In the genomic region with DNA sequence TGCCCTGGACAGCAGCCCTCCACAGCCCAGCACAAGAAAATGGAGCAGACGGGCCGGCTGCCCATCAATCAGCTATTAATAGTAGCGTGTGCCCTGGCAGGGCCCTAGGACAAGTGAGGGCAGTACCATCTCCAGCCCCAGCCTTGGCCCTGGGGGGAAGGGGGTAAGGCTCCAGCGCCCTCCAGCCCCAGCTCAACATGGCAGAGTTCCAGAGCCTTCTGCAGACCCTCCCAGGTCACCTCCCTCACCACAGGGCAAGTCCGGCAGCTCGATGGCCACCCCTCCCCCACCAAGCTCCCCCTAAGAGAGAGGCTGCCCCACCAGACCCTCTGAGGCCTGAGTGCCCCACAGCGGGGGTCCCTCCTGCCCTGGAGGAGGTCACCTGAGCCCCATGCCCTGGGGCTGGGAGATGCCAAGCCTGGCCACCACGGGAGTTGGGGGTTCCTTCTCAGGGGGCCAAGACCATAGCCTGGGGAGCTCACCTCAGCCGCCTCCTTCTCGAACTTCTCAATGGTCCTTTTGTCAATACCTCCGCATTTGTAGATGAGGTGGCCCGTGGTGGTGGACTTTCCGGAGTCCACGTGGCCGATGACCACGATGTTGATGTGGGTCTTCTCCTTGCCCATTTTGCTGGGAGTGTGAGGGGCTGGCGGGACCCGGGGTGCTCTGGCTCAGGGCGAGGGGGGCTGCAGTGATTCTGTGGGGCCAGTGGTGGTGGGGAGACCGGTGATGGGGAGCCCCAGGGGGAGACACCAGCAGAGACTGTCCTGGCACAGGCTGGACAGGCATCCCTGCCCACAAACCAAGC, we compare ENCODE assay signal across 15 cellular contexts. TPM values are rescaled to one million over a fixed set of nuclear protein-coding genes. Genes with fewer than 3 reads are reported as not detected.
DNase-seq lines count a peak whose midpoint lies in the region; ATAC-seq and TF ChIP-seq lines count a peak whose summit lies in the region.
"Had no signal": no experiment of that assay in that cellular context is flagged by ENCODE, and none has a peak within 500 bp of the region (broad histone marks: within the 10 kb centered on the region; RNA-seq: fewer than 3 reads in every experiment).

No MANE protein-coding gene starts in this region.

- ATAC-seq in GM18868 (IDR thresholded peaks at IDR 0.05; ENCODE audit: unreplicated experiment): no peak
- ATAC-seq in GM18870 (IDR thresholded peaks at IDR 0.05; ENCODE audit: unreplicated experiment): no peak

- H4K8ac ChIP-seq in neuronal stem cell (ENCODE audit: low read depth, low read length): no peak overlapping the region

- no peak overlapping the region for H2AFZ ChIP-seq in neuronal stem cell (ENCODE audit: low read length)
- H2AFZ ChIP-seq in GM23248: no peak overlapping the region

- H2BK5ac ChIP-seq in neuronal stem cell (ENCODE audit: low read length): peak overlapping the region; percentile 94

- POLR2A ChIA-PET in CD4-positive, alpha-beta memory T cell (lab: Charles Lee; ENCODE audit: partially characterized antibody): interaction anchor here (1.0 to 2.6 kb wide), 6 partner anchors 9 to 367 kb away, joined by 3 to 27 read pairs (median 4); a partner anchor contains a TSS

- peak overlapping the region; percentile 73 for H2BK12ac ChIP-seq in neuronal stem cell (ENCODE audit: low read length)

- intact Hi-C loops in CD4-positive, alpha-beta memory T cell (cut with micrococcal nuclease): loop anchor here (2.0 to 5.0 kb wide), 2 partner anchors 299 to 700 kb away; a partner anchor contains a TSS

- no peaks in the 10 kb centered on the region for H3K36me3 Mint-ChIP-seq in CD4-positive, alpha-beta memory T cell
- H3K36me3 Mint-ChIP-seq in glutamatergic neuron (ENCODE audit: unreplicated experiment): peaks cover 5% of the 10 kb centered on the region
- H3K36me3 Mint-ChIP-seq: CD4-positive, CD25-positive, alpha-beta regulatory T cell had no signal

- H2BK120ac ChIP-seq in neuronal stem cell (ENCODE audit: low read depth, low read length): no peak overlapping the region

- CTCF ChIA-PET in CD4-positive, alpha-beta memory T cell (lab: Charles Lee; ENCODE audit: partially characterized antibody): interaction anchor here (0.5 to 2.3 kb wide), 13 partner anchors 8 to 574 kb away, joined by 3 to 21 read pairs (median 4); a partner anchor contains a TSS

- no peak for TF ChIP-seq CTCF in glutamatergic neuron (IDR thresholded peaks at IDR 0.05; ENCODE audit: partially characterized antibody, unreplicated experiment)

- H3K27ac ChIP-seq in CD4-positive, alpha-beta memory T cell (ENCODE audit: low read depth, low read length): no peak overlapping the region
- H3K27ac ChIP-seq in neuronal stem cell (replicated peaks; ENCODE audit: low read length) (no peak overlapping the region), GM23248 (no peak overlapping the region)

- no peak overlapping the region for H3K18ac ChIP-seq in neuronal stem cell (ENCODE audit: low read length)

- H3K4me2 ChIP-seq in neuronal stem cell (ENCODE audit: insufficient read depth, low read length, poor library complexity, severe bottlenecking) (no peak overlapping the region), GM23248 (ENCODE audit: unreplicated experiment) (no peak overlapping the region)

- peaks cover 18% of the 10 kb centered on the region for H3K4me1 ChIP-seq in CD4-positive, alpha-beta memory T cell (ENCODE audit: insufficient read depth, low read length)
- H3K4me1 ChIP-seq in NT2/D1 (ENCODE audit: insufficient read depth, insufficient read length) (peaks cover 34% of the 10 kb centered on the region), neuronal stem cell (ENCODE audit: control insufficient read depth in 2 of 2, insufficient read depth in 1 of 2, low read depth in 1 of 2, low read length in 2 of 2) (peaks cover 6 to 10% of the 10 kb centered on the region in 2 donors), GM23248 (ENCODE audit: insufficient read depth) (no peaks in the 10 kb centered on the region)

- H3K4me1 Mint-ChIP-seq in CD4-positive, alpha-beta memory T cell: peaks cover 1 to 8% (median 3%) of the 10 kb centered on the region in 4 donors
- peaks cover 2% of the 10 kb centered on the region for H3K4me1 Mint-ChIP-seq in glutamatergic neuron (ENCODE audit: low read depth, unreplicated experiment)

- H3K9me3 Mint-ChIP-seq in CD4-positive, alpha-beta memory T cell: peaks cover 0 to 2% (median 0%) of the 10 kb centered on the region in 8 donors
- H3K9me3 Mint-ChIP-seq in glutamatergic neuron (ENCODE audit: unreplicated experiment): peaks cover 3% of the 10 kb centered on the region
- H3K9me3 Mint-ChIP-seq: activated CD4-positive, alpha-beta T cell treated with anti-CD3 and anti-CD28 coated beads, Interleukin-2, amount 10 ng/mL, durations not matched to agents 7 days and 5 days; CD4-positive, CD25-positive, alpha-beta regulatory T cell had no signal

- no peaks in the 10 kb centered on the region for H3F3A ChIP-seq in GM23248 (ENCODE audit: insufficient read depth)

- peak overlapping the region; percentile 65 for H3K23ac ChIP-seq in neuronal stem cell (ENCODE audit: low read depth, low read length, poor library complexity)

- peaks cover 12% of the 10 kb centered on the region for H3K27me3 ChIP-seq in CD4-positive, alpha-beta memory T cell (ENCODE audit: insufficient read depth, low read length)
- H3K27me3 ChIP-seq in NT2/D1 (ENCODE audit: insufficient read depth, insufficient read length) (peaks cover 19% of the 10 kb centered on the region), neuronal stem cell (ENCODE audit: control insufficient read depth in 3 of 3, insufficient read depth in 3 of 3, low read depth in 1 of 3, low read length in 3 of 3) (peaks cover 24 to 49% (median 42%) of the 10 kb centered on the region in 3 experiments), GM23248 (replicated peaks; ENCODE audit: insufficient read depth) (peaks cover 15% of the 10 kb centered on the region; the same call in 1 of the 2 replicates)

- peak overlapping the region in 1 of 7 donors; percentile 52 for H3K27ac Mint-ChIP-seq in CD4-positive, alpha-beta memory T cell
- no peak overlapping the region for H3K27ac Mint-ChIP-seq in glutamatergic neuron (ENCODE audit: unreplicated experiment)
- H3K27ac Mint-ChIP-seq: activated CD4-positive, alpha-beta T cell treated with anti-CD3 and anti-CD28 coated beads, Interleukin-2, amount 10 ng/mL, durations not matched to agents 7 days and 5 days had no signal

- H3K9ac ChIP-seq in NT2/D1 (ENCODE audit: insufficient read length, low read depth): peak overlapping the region; percentile 76
- no peak overlapping the region for H3K9ac ChIP-seq in neuronal stem cell (ENCODE audit: low read depth, low read length, poor library complexity)
- H3K9ac ChIP-seq in GM23248: no peak overlapping the region

- H3K9me2 ChIP-seq in GM23248 (ENCODE audit: insufficient read depth): no peaks in the 10 kb centered on the region

- H3K79me2 ChIP-seq in GM23248 (ENCODE audit: insufficient read depth): no peaks in the 10 kb centered on the region

- in situ Hi-C loops in GM23248 (cut with MboI): no loop called here

- no peak overlapping the region for H3K4me3 ChIP-seq in CD4-positive, alpha-beta memory T cell (ENCODE audit: low read length in 2 of 2)
- H3K4me3 ChIP-seq in NT2/D1 (ENCODE audit: insufficient read length, low read depth) (peak overlapping the region; percentile 72), neuronal stem cell (ENCODE audit: low read length in 2 of 2) (no peak overlapping the region), GM23248 (no peak overlapping the region)

- no peak for DNase-seq in CD4-positive, alpha-beta memory T cell
- DNase-seq in NT2/D1 (ENCODE audit: low read depth, low spot score) (no peak), glutamatergic neuron (peak; percentile 27), neuronal stem cell (ENCODE audit: low spot score) (no peak), GM23248 (no peak), HUDEP-2 (lab: John Stamatoyannopoulos, UW; ENCODE audit: unreplicated experiment in 76 of 76) (no peak)
- DNase-seq: activated CD4-positive, alpha-beta T cell treated with anti-CD3 and anti-CD28 coated beads, Interleukin-2, amount 10 ng/mL, durations not matched to agents 7 days and 5 days; activated effector memory CD4-positive, alpha-beta T cell treated with Interleukin-2 at 50 U/mL for 16 hours; CD4-positive, CD25-positive, alpha-beta regulatory T cell; central memory CD4-positive, alpha-beta T cell had no signal

- peaks cover 6 to 7% of the 10 kb centered on the region in 2 donors for H3K27me3 Mint-ChIP-seq in CD4-positive, alpha-beta memory T cell
- peaks cover 4% of the 10 kb centered on the region for H3K27me3 Mint-ChIP-seq in glutamatergic neuron (ENCODE audit: unreplicated experiment)

- peak overlapping the region; percentile 63 for H2AK5ac ChIP-seq in neuronal stem cell (ENCODE audit: low read depth, low read length)

- WGBS in neuronal stem cell (ENCODE audit: extremely low coverage in 2 of 2, insufficient read length in 2 of 2, insufficient replicate concordance in 1 of 2), 2 donors: no CpG with 5 or more reads among the region's 20 CpGs
- 48 to 49% methylated on average over 16 to 20 of the region's 20 CpGs for WGBS in GM23248 (ENCODE audit: low coverage in 1 of 2, low lambda C conversion rate in 2 of 2, missing lambda C conversion rate in 2 of 2), 2 experiments

- H3K14ac ChIP-seq in neuronal stem cell (ENCODE audit: low read length): no peak overlapping the region

- peak overlapping the region; percentile 66 for H3K4ac ChIP-seq in neuronal stem cell (ENCODE audit: low read length)

- H4K20me1 ChIP-seq in GM23248 (ENCODE audit: insufficient read depth): no peaks in the 10 kb centered on the region

- H4K91ac ChIP-seq in neuronal stem cell (ENCODE audit: low read depth, low read length, poor library complexity): no peak overlapping the region

- no peaks in the 10 kb centered on the region for H3K36me3 ChIP-seq in CD4-positive, alpha-beta memory T cell (ENCODE audit: insufficient read depth, low read length)
- H3K36me3 ChIP-seq in NT2/D1 (ENCODE audit: insufficient read depth, insufficient read length, low read length): peaks cover 43% of the 10 kb centered on the region
- no peaks in the 10 kb centered on the region for H3K36me3 ChIP-seq in neuronal stem cell (replicated peaks in 1 of 2; ENCODE audit: control insufficient read depth in 2 of 2, insufficient read depth in 2 of 2, low read length in 2 of 2)
- H3K36me3 ChIP-seq in GM23248 (ENCODE audit: low read depth): no peaks in the 10 kb centered on the region

- peak overlapping the region; percentile 75 for H2BK15ac ChIP-seq in neuronal stem cell (ENCODE audit: low read length)

- no peaks in the 10 kb centered on the region for H3K79me1 ChIP-seq in neuronal stem cell (ENCODE audit: low read depth, low read length)

- no peaks in the 10 kb centered on the region for H3K9me3 ChIP-seq in CD4-positive, alpha-beta memory T cell (ENCODE audit: control insufficient read depth in 1 of 2, low read length in 2 of 2)
- H3K9me3 ChIP-seq in NT2/D1 (ENCODE audit: insufficient read depth, low read length): no peaks in the 10 kb centered on the region
- H3K9me3 ChIP-seq in neuronal stem cell (replicated peaks in 1 of 2; ENCODE audit: control insufficient read depth in 2 of 2, insufficient read depth in 1 of 2, low read depth in 1 of 2, low read length in 2 of 2): peaks cover 0 to 2% of the 10 kb centered on the region in 2 donors
- no peaks in the 10 kb centered on the region for H3K9me3 ChIP-seq in GM23248 (ENCODE audit: low read depth)

- H3K4me3 Mint-ChIP-seq in CD4-positive, alpha-beta memory T cell: peak overlapping the region in 6 of 8 donors; percentile 26 to 71 (median 48)
- no peak overlapping the region for H3K4me3 Mint-ChIP-seq in glutamatergic neuron (ENCODE audit: unreplicated experiment)
- H3K4me3 Mint-ChIP-seq: activated CD4-positive, alpha-beta T cell treated with anti-CD3 and anti-CD28 coated beads, Interleukin-2, amount 10 ng/mL, durations not matched to agents 7 days and 5 days had no signal

RNA-seq across cellular contexts. Expression of a gene that starts 1.5 kb away (rescaled TPM):
- total RNA-seq in CD4-positive, alpha-beta memory T cell: under 1 TPM; 0.36 to 0.81 TPM
- not detected for polyA plus RNA-seq in CD4-positive, alpha-beta memory T cell
- 55.3 TPM for total RNA-seq in glutamatergic neuron (ENCODE audit: unreplicated experiment)
- polyA plus RNA-seq in neuronal stem cell (2013, experiment 1 of 2): 0.57 TPM
- polyA plus RNA-seq in neuronal stem cell (2013, experiment 2 of 2): 0.96 TPM
- 0.43 TPM in 1 of 2 replicates, not detected in the other for total RNA-seq in GM23248 (2014; rRNA removed; shearing (Covaris generic))
- polyA plus RNA-seq in GM23248 (2016; fragmentation: Nextera tagmentation; extraction: Ambion mirVana): not detected in 2 replicates

RNA-seq across cellular contexts. Expression of a gene that starts 23.2 kb away (rescaled TPM):
- 100 to 1,000 TPM; 208 to 229 TPM for total RNA-seq in CD4-positive, alpha-beta memory T cell
- 100 to 1,000 TPM in 1 of 2 donors, 10 to 100 TPM in 1; 29.4 to 152 TPM for polyA plus RNA-seq in CD4-positive, alpha-beta memory T cell
- 293 TPM for total RNA-seq in glutamatergic neuron (ENCODE audit: unreplicated experiment)
- 310 TPM for polyA plus RNA-seq in neuronal stem cell (2013, experiment 1 of 2)
- 296 TPM for polyA plus RNA-seq in neuronal stem cell (2013, experiment 2 of 2)
- total RNA-seq in GM23248 (2014; rRNA removed; shearing (Covaris generic)): 132 and 236 TPM in 2 replicates
- polyA plus RNA-seq in GM23248 (2016; fragmentation: Nextera tagmentation; extraction: Ambion mirVana): 170 and 171 TPM in 2 replicates

RNA-seq across cellular contexts. Expression of a gene that starts 24.9 kb away (rescaled TPM):
- not detected for total RNA-seq in CD4-positive, alpha-beta memory T cell
- not detected for polyA plus RNA-seq in CD4-positive, alpha-beta memory T cell
- 354 TPM for total RNA-seq in glutamatergic neuron (ENCODE audit: unreplicated experiment)
- polyA plus RNA-seq in neuronal stem cell (2013, experiment 1 of 2): 79.3 TPM
- 73.4 TPM for polyA plus RNA-seq in neuronal stem cell (2013, experiment 2 of 2)
- total RNA-seq in GM23248 (2014; rRNA removed; shearing (Covaris generic)): not detected in 2 replicates
- polyA plus RNA-seq in GM23248 (2016; fragmentation: Nextera tagmentation; extraction: Ambion mirVana): 0.38 TPM in 1 of 2 replicates, not detected in the other
- total RNA-seq: fibroblast of lung; MCF 10A; T-helper 1 cell treated with Interleukin-12 subunit alpha and Interleukin-12 subunit beta and Interleukin-4 antibody, amounts not matched to agents 30 ng/mL and 1 ng/mL, for 36 hours had no signal
- polyA plus RNA-seq: fibroblast of lung had no signal

RNA-seq across cellular contexts. Expression of a gene that starts 39.8 kb away (rescaled TPM):
- total RNA-seq in CD4-positive, alpha-beta memory T cell: not detected
- polyA plus RNA-seq in CD4-positive, alpha-beta memory T cell: under 1 TPM; 0.31 to 0.59 TPM
- total RNA-seq in glutamatergic neuron (ENCODE audit: unreplicated experiment): 0.17 TPM
- not detected for polyA plus RNA-seq in neuronal stem cell (2013, experiment 1 of 2)
- not detected for polyA plus RNA-seq in neuronal stem cell (2013, experiment 2 of 2)
- 0.13 TPM in 1 of 2 replicates, not detected in the other for total RNA-seq in GM23248 (2014; rRNA removed; shearing (Covaris generic))
- 0.06 TPM in 1 of 2 replicates, not detected in the other for polyA plus RNA-seq in GM23248 (2016; fragmentation: Nextera tagmentation; extraction: Ambion mirVana)
- polyA plus RNA-seq: fibroblast of lung had no signal

RNA-seq across cellular contexts. Expression of a gene that starts 50.2 kb away (rescaled TPM):
- total RNA-seq in CD4-positive, alpha-beta memory T cell: not detected
- not detected for polyA plus RNA-seq in CD4-positive, alpha-beta memory T cell
- total RNA-seq in glutamatergic neuron (ENCODE audit: unreplicated experiment): not detected
- not detected for polyA plus RNA-seq in neuronal stem cell (2013, experiment 1 of 2)
- not detected for polyA plus RNA-seq in neuronal stem cell (2013, experiment 2 of 2)
- total RNA-seq in GM23248 (2014; rRNA removed; shearing (Covaris generic)): not detected in 2 replicates
- polyA plus RNA-seq in GM23248 (2016; fragmentation: Nextera tagmentation; extraction: Ambion mirVana): not detected in 2 replicates
- total RNA-seq: activated CD4-positive, alpha-beta T cell treated with anti-CD3 and anti-CD28 coated beads, Interleukin-2, amount 10 ng/mL, durations not matched to agents 7 days and 5 days; CD4-positive, CD25-positive, alpha-beta regulatory T cell; fibroblast of lung; T-helper 1 cell treated with Interleukin-12 subunit alpha and Interleukin-12 subunit beta and Interleukin-4 antibody, amounts not matched to agents 30 ng/mL and 1 ng/mL, for 36 hours had no signal
- polyA plus RNA-seq: CD4-positive, CD25-positive, alpha-beta regulatory T cell; fibroblast of lung had no signal

Comparison
In these comparisons a context has a peak if more than half of its experiments do, and no peak if none do; other contexts are left out.
1. RNA of a gene that starts 1.5 kb away (total RNA-seq): 55.3 TPM in glutamatergic neuron (single experiment); 0.36 to 0.81 TPM in CD4-positive, alpha-beta memory T cell and 0.43 TPM in GM23248; every median in the first group is over 10 times any median in the second.
2. RNA of a gene that starts 24.9 kb away (total RNA-seq): 354 TPM in glutamatergic neuron (single experiment); not detected in CD4-positive, alpha-beta memory T cell and not detected in GM23248; every median in the first group is over 100 times any median in the second.